In genomic region chr6:47196113-47196512, GRCh38 we compare ENCODE assay signal across 20 cellular contexts.
"Had no signal": no experiment of that assay in that cellular context is flagged by ENCODE, and none has a peak within 500 bp of the region (broad histone marks: within the 10 kb centered on the region; RNA-seq: fewer than 3 reads in every experiment).

No MANE protein-coding gene starts in this region.

- H3K9me3 Mint-ChIP-seq: activated CD8-positive, alpha-beta T cell treated with anti-CD3 and anti-CD28 coated beads for 36 hours; activated naive CD4-positive, alpha-beta T cell treated with anti-CD3 and anti-CD28 coated beads, Interleukin-2, amount 50 U/mL, for 24 hours had no signal

- H3K4me2 ChIP-seq: SK-N-SH had no signal

- H3K27me3 ChIP-seq: breast epithelium had no signal

- H3K36me3 Mint-ChIP-seq: activated naive CD4-positive, alpha-beta T cell treated with anti-CD3 and anti-CD28 coated beads, Interleukin-2, amount 50 U/mL, for 24 hours had no signal

- H3K36me3 ChIP-seq: breast epithelium, WERI-Rb-1 had no signal

- H3K4me1 ChIP-seq: breast epithelium had no signal

- DNase-seq: activated CD4-positive, alpha-beta T cell treated with anti-CD3 and anti-CD28 coated beads for 36 hours; activated CD4-positive, alpha-beta T cell treated with anti-CD3 and anti-CD28 coated beads, Interleukin-2, amount 50 U/mL, for 1 hour; activated CD8-positive, alpha-beta memory T cell treated with anti-CD3 and anti-CD28 coated beads, Interleukin-2, amount 50 U/mL, for 4 hours; activated CD8-positive, alpha-beta T cell treated with anti-CD3 and anti-CD28 coated beads for 36 hours; aorta; Karpas-422; NCI-H1105 treated with DMSO at 0.1 percent for 48 hours; NCI-H1436 treated with DMSO at 0.1 percent for 48 hours; NCI-H187; NCI-H2227 treated with DMSO at 0.1 percent for 48 hours; NCI-H446 treated with DMSO at 0.1 percent for 48 hours; NCI-H524 treated with DMSO at 0.1 percent for 48 hours; NCI-H748 treated with DMSO at 0.1 percent for 48 hours; RPMI8226; SK-N-SH; T-helper 1 cell; WERI-Rb-1 had no signal

- H3K27ac Mint-ChIP-seq: activated CD4-positive, alpha-beta T cell treated with anti-CD3 and anti-CD28 coated beads for 36 hours; activated CD8-positive, alpha-beta T cell treated with anti-CD3 and anti-CD28 coated beads for 36 hours; activated naive CD4-positive, alpha-beta T cell treated with anti-CD3 and anti-CD28 coated beads, Interleukin-2, amount 50 U/mL, for 24 hours had no signal

- H3K27me3 Mint-ChIP-seq: activated CD4-positive, alpha-beta T cell treated with anti-CD3 and anti-CD28 coated beads for 36 hours; activated CD8-positive, alpha-beta T cell treated with anti-CD3 and anti-CD28 coated beads for 36 hours; activated naive CD4-positive, alpha-beta T cell treated with anti-CD3 and anti-CD28 coated beads, Interleukin-2, amount 50 U/mL, for 24 hours had no signal

- H3K9me3 ChIP-seq: breast epithelium, SK-N-SH had no signal

- H3K4me3 ChIP-seq: breast epithelium, K562 had no signal

- H3K4me3 Mint-ChIP-seq: activated CD4-positive, alpha-beta T cell treated with anti-CD3 and anti-CD28 coated beads for 36 hours; activated CD8-positive, alpha-beta T cell treated with anti-CD3 and anti-CD28 coated beads for 36 hours; activated naive CD4-positive, alpha-beta T cell treated with anti-CD3 and anti-CD28 coated beads, Interleukin-2, amount 50 U/mL, for 24 hours had no signal

- H3K27ac ChIP-seq: breast epithelium, WERI-Rb-1 had no signal

- H3K9ac ChIP-seq: SK-N-SH had no signal

- H3K9me2 ChIP-seq: SK-N-SH had no signal
